Comparison of ENCODE assay signal across 14 cellular contexts in genomic region chr19:44971451-44971850, GRCh38. TPM values are rescaled to one million over a fixed set of nuclear protein-coding genes. Genes with fewer than 3 reads are reported as not detected.
"Had no signal": no experiment of that assay in that cellular context is flagged by ENCODE, and none has a peak within 500 bp of the region (broad histone marks: within the 10 kb centered on the region; RNA-seq: fewer than 3 reads in every experiment).

No MANE protein-coding gene starts in this region.

RNA-seq across cellular contexts. Expression of gene APOC2, which starts 25.6 kb away (rescaled TPM):
- total RNA-seq: thoracic aorta, urinary bladder, uterus, vagina had no signal

RNA-seq across cellular contexts. Expression of gene APOC4, which starts 29.4 kb away (rescaled TPM):
- total RNA-seq: stomach, subcutaneous adipose tissue, suprapubic skin, temporal lobe, testis, thoracic aorta, thyroid gland, tibial nerve, transverse colon, upper lobe of right lung, ureter, urinary bladder, uterus, vagina had no signal
- polyA plus RNA-seq: urinary bladder had no signal
